ENCODE assay signal across 13 cellular contexts in genomic region chr4:8776366-8776765, GRCh38.
DNase-seq lines count a peak whose midpoint lies in the region; ATAC-seq and TF ChIP-seq lines count a peak whose summit lies in the region.
"Had no signal": no experiment of that assay in that cellular context is flagged by ENCODE, and none has a peak within 500 bp of the region (broad histone marks: within the 10 kb centered on the region; RNA-seq: fewer than 3 reads in every experiment).

No MANE protein-coding gene starts in this region.

- H3K27me3 Mint-ChIP-seq in T-helper 17 cell (no peaks in the 10 kb centered on the region), neural crest cell (ENCODE audit: low read depth) (peaks cover 12% of the 10 kb centered on the region)
- H3K27me3 Mint-ChIP-seq: CD4-positive, alpha-beta T cell had no signal

- H3K4me3 Mint-ChIP-seq in T-helper 17 cell (peak overlapping the region; percentile 51), neural crest cell (no peak overlapping the region)
- H3K4me3 Mint-ChIP-seq: CD4-positive, alpha-beta T cell; H9 had no signal

- no peaks in the 10 kb centered on the region for H3K9me3 Mint-ChIP-seq in neural crest cell
- H3K9me3 Mint-ChIP-seq: CD4-positive, alpha-beta T cell; H9 had no signal

- no peak overlapping the region for H3K4me3 ChIP-seq in left ventricle myocardium inferior
- no peak overlapping the region for H3K4me3 ChIP-seq in aorta (ENCODE audit: low read length in 2 of 2)

- no peak for TF ChIP-seq CTCF in left ventricle myocardium inferior (IDR thresholded peaks at IDR 0.05; ENCODE audit: borderline replicate concordance)
- TF ChIP-seq CTCF in neural crest cell (conservative IDR thresholded peaks at IDR 0.05) = no peak

- H3K9me3 ChIP-seq in left ventricle myocardium inferior (replicated peaks) = no peaks in the 10 kb centered on the region
- H3K9me3 ChIP-seq in T-helper 17 cell (ENCODE audit: control insufficient read depth, low read length, poor library complexity, severe bottlenecking) = no peaks in the 10 kb centered on the region
- no peaks in the 10 kb centered on the region for H3K9me3 ChIP-seq in aorta (ENCODE audit: control insufficient read depth, low read length)
- H3K9me3 ChIP-seq: BE2C, Caco-2 had no signal

- no peaks in the 10 kb centered on the region for H3K4me1 Mint-ChIP-seq in T-helper 17 cell
- no peaks in the 10 kb centered on the region for H3K4me1 Mint-ChIP-seq in neural crest cell

- H3K27ac Mint-ChIP-seq in T-helper 17 cell (no peak overlapping the region), neural crest cell (ENCODE audit: unreplicated experiment) (peak overlapping the region; percentile 63)
- H3K27ac Mint-ChIP-seq: CD4-positive, alpha-beta T cell had no signal

- no peak overlapping the region for H3K27ac ChIP-seq in left ventricle myocardium inferior (replicated peaks)
- no peak overlapping the region for H3K27ac ChIP-seq in aorta (ENCODE audit: low read depth in 1 of 2, low read length in 2 of 2)

- intact Hi-C loops in left ventricle myocardium superior (cut with micrococcal nuclease) = no loop called here
- intact Hi-C loops in left ventricle myocardium inferior (cut with micrococcal nuclease) = no loop called here
- intact Hi-C loops in aorta (cut with DNase I) = no loop called here

- H3K36me3 Mint-ChIP-seq in T-helper 17 cell (ENCODE audit: low read depth) (no peaks in the 10 kb centered on the region), neural crest cell (ENCODE audit: low read depth) (no peaks in the 10 kb centered on the region)

- ATAC-seq in left ventricle myocardium superior = no peak
- ATAC-seq in T-helper 17 cell = no peak
- ATAC-seq in aorta (ENCODE audit: low FRiP score) = no peak

- H3K4me1 ChIP-seq in left ventricle myocardium inferior = no peaks in the 10 kb centered on the region
- no peaks in the 10 kb centered on the region for H3K4me1 ChIP-seq in aorta (ENCODE audit: control insufficient read depth in 1 of 2, insufficient read depth in 2 of 2, low read length in 2 of 2)
- H3K4me1 ChIP-seq: BE2C, Caco-2 had no signal

- peak; percentile 4 for DNase-seq in left ventricle myocardium superior
- no peak for DNase-seq in left ventricle myocardium inferior
- DNase-seq in T-helper 17 cell = no peak
- no peak for DNase-seq in neural crest cell (ENCODE audit: low read depth, low spot score)
- peak; percentile 16 to 51 for DNase-seq in aorta
- no peak for DNase-seq in occipital lobe (lab: John Stamatoyannopoulos, UW)
- DNase-seq in inferior parietal cortex (ENCODE audit: extremely low spot score) = no peak
- DNase-seq: ACHN; BE2C; C1 segment of cervical spinal cord; CD4-positive, alpha-beta T cell; H9 had no signal

- WGBS in aorta, 2 donors = 75 to 78% methylated on average over 6 of the region's 6 CpGs

- H3K36me3 ChIP-seq in left ventricle myocardium inferior (no peaks in the 10 kb centered on the region), aorta (ENCODE audit: control insufficient read depth in 1 of 2, insufficient read depth in 2 of 2, low read length in 1 of 2) (no peaks in the 10 kb centered on the region)
- H3K36me3 ChIP-seq: BE2C had no signal

- H3K27me3 ChIP-seq in left ventricle myocardium inferior (ENCODE audit: low read depth) (peaks cover 76% of the 10 kb centered on the region), aorta (ENCODE audit: control insufficient read depth in 1 of 2, insufficient read depth in 2 of 2, low read length in 1 of 2) (no peaks in the 10 kb centered on the region)
- H3K27me3 ChIP-seq: BE2C had no signal

Comparison
In these comparisons a context has a peak if more than half of its experiments do, and no peak if none do; other contexts are left out.
1. DNase-seq: peak in left ventricle myocardium superior (single experiment) and aorta (2 of 2); none in left ventricle myocardium inferior (single experiment), T-helper 17 cell (0 of 3), neural crest cell (single experiment), occipital lobe (single experiment) and inferior parietal cortex (single experiment).